In genomic region chr12:71727958-71728357, GRCh38 we compare ENCODE assay signal across 29 cellular contexts.
"Had no signal": no experiment of that assay in that cellular context is flagged by ENCODE, and none has a peak within 500 bp of the region (broad histone marks: within the 10 kb centered on the region; RNA-seq: fewer than 3 reads in every experiment).

No MANE protein-coding gene starts in this region.

- H3K36me3 Mint-ChIP-seq: activated naive CD4-positive, alpha-beta T cell treated with anti-CD3 and anti-CD28 coated beads, Interleukin-2, amount 50 U/mL, for 72 hours; IgD-negative memory B cell; T-cell had no signal

- H3K4me1 Mint-ChIP-seq: T-cell had no signal

- ATAC-seq: activated naive CD4-positive, alpha-beta T cell treated with anti-CD3 and anti-CD28 coated beads, Interleukin-2, amount 50 U/mL, for 72 hours; Panc1; Right ventricle myocardium inferior; T-cell had no signal

- H3K9me3 Mint-ChIP-seq: activated naive CD4-positive, alpha-beta T cell treated with anti-CD3 and anti-CD28 coated beads, Interleukin-2, amount 50 U/mL, for 72 hours; T-cell had no signal

- H3K27me3 Mint-ChIP-seq: IgD-negative memory B cell had no signal

- H3K27ac ChIP-seq: SK-N-MC, VCaP had no signal

- H3K27ac Mint-ChIP-seq: activated naive CD4-positive, alpha-beta T cell treated with anti-CD3 and anti-CD28 coated beads, Interleukin-2, amount 50 U/mL, for 72 hours; IgD-negative memory B cell; T-cell had no signal

- H3K4me3 Mint-ChIP-seq: IgD-negative memory B cell, T-cell had no signal

- H3K4me3 ChIP-seq: SK-N-MC had no signal

- DNase-seq: activated CD4-positive, alpha-beta T cell treated with anti-CD3 and anti-CD28 coated beads, Interleukin-2, amount 50 U/mL, for 48 hours; activated CD4-positive, CD25-positive, alpha-beta regulatory T cell; activated CD8-positive, alpha-beta memory T cell treated with anti-CD3 and anti-CD28 coated beads, Interleukin-2, amount 50 U/mL, for 48 hours; activated effector memory CD4-positive, alpha-beta T cell treated with Interleukin-2 at 50 U/mL for 16 hours; activated naive CD4-positive, alpha-beta T cell treated with Interleukin-2 at 50 U/mL for 16 hours; activated T-cell treated with anti-CD3 and anti-CD28 coated beads, Interleukin-2, amount 50 U/mL, for 1 hour; anterior cingulate cortex; cerebellar nuclear complex; KG1; MV-4-11; NCI-H1092 treated with DMSO at 0.1 percent for 48 hours; NCI-H1417 treated with DMSO at 0.1 percent for 48 hours; NCI-H1694 treated with DMSO at 0.1 percent for 48 hours; NCI-H2029 treated with DMSO at 0.1 percent for 48 hours; NCI-H345; NCI-H510A; NCI-H526 treated with DMSO at 0.1 percent for 48 hours; NCI-H82; OCI-M1; RPMI8226; T-cell; T-helper 2 cell; T1000 had no signal
